In genomic region chr18:45085916-45086624, GRCh38 we compare ENCODE assay signal across 24 cellular contexts.
"Had no signal": no experiment of that assay in that cellular context is flagged by ENCODE, and none has a peak within 500 bp of the region (broad histone marks: within the 10 kb centered on the region; RNA-seq: fewer than 3 reads in every experiment).

No MANE protein-coding gene starts in this region.

- H3K9me3 ChIP-seq: adrenal gland, prostate gland, right lobe of liver, testis had no signal

- H3K4me3 ChIP-seq: adrenal gland, hepatocyte, lung, prostate gland, right lobe of liver, testis had no signal

- ATAC-seq: activated naive CD4-positive, alpha-beta T cell treated with anti-CD3 and anti-CD28 coated beads, Interleukin-2, amount 50 U/mL, for 72 hours; right lobe of liver had no signal

- H3K4me1 ChIP-seq: adrenal gland, prostate gland, right lobe of liver, testis had no signal

- H2AFZ ChIP-seq: hepatocyte had no signal

- H3K4me3 Mint-ChIP-seq: activated T-helper 1 cell treated with anti-CD3 and anti-CD28 coated beads, Interleukin-12 subunit alpha, Interleukin-12 subunit beta, Interleukin-2, Interleukin-4 antibody, amounts not matched to agents 30 ng/mL and 10 ng/mL and 1 ng/mL, durations not matched to agents 14 hours and 24 hours and 36 hours; dendritic cell treated with granulocyte-macrophage colony-stimulating factor and Interleukin-4, amounts not matched to agents 40 ng/mL and 50 ng/mL, for 4 days; neural crest cell; T-helper 1 cell treated with Interleukin-12 subunit alpha and Interleukin-12 subunit beta and Interleukin-4 antibody, amounts not matched to agents 30 μg/mL and 1 μg/mL, for 36 hours; type B pancreatic cell had no signal

- H3K36me3 Mint-ChIP-seq: activated naive CD4-positive, alpha-beta T cell treated with anti-CD3 and anti-CD28 coated beads, Interleukin-2, amount 50 U/mL, for 72 hours had no signal

- H3K27ac Mint-ChIP-seq: activated naive CD4-positive, alpha-beta T cell treated with anti-CD3 and anti-CD28 coated beads, Interleukin-2, amount 50 U/mL, for 72 hours; activated T-helper 1 cell treated with anti-CD3 and anti-CD28 coated beads, Interleukin-12 subunit alpha, Interleukin-12 subunit beta, Interleukin-2, Interleukin-4 antibody, amounts not matched to agents 30 ng/mL and 10 ng/mL and 1 ng/mL, durations not matched to agents 14 hours and 24 hours and 36 hours; dendritic cell treated with granulocyte-macrophage colony-stimulating factor and Interleukin-4, amounts not matched to agents 40 ng/mL and 50 ng/mL, for 4 days; T-helper 1 cell treated with Interleukin-12 subunit alpha and Interleukin-12 subunit beta and Interleukin-4 antibody, amounts not matched to agents 30 μg/mL and 1 μg/mL, for 36 hours; type B pancreatic cell had no signal

- H3K9me3 Mint-ChIP-seq: activated T-helper 1 cell treated with anti-CD3 and anti-CD28 coated beads, Interleukin-12 subunit alpha, Interleukin-12 subunit beta, Interleukin-2, Interleukin-4 antibody, amounts not matched to agents 30 ng/mL and 10 ng/mL and 1 ng/mL, durations not matched to agents 14 hours and 24 hours and 36 hours had no signal

- H3K4me2 ChIP-seq: hepatocyte had no signal

- FAIRE-seq: astrocyte, endothelial cell of umbilical vein, small intestine had no signal

- H3K27ac ChIP-seq: adrenal gland, hepatocyte, right lobe of liver, testis had no signal

- H3K27me3 ChIP-seq: adrenal gland, hepatocyte, right lobe of liver, testis had no signal

- DNase-seq: activated CD4-positive, alpha-beta T cell treated with anti-CD3 and anti-CD28 coated beads, Interleukin-2, amount 50 U/mL, for 4 hours; activated CD4-positive, CD25-positive, alpha-beta regulatory T cell treated with anti-CD3 and anti-CD28 coated beads, Interleukin-2, amount 50 U/mL, for 72 hours; activated gamma-delta T cell treated with Interleukin-2 at 50 U/mL for 16 hours; activated T-cell treated with anti-CD3 and anti-CD28 coated beads for 4 hours; adrenal gland; effector CD8-positive, alpha-beta T cell; foreskin fibroblast; islet precursor cell; right lobe of liver; small intestine; stimulated activated CD4-positive, alpha-beta T cell treated with anti-CD3 and anti-CD28 coated beads, Interleukin-15, amount 100 ng/mL, for 24 hours; stimulated activated CD4-positive, alpha-beta T cell treated with anti-CD3 and anti-CD28 coated beads, Interleukin-4, amount 100 ng/mL, for 1 hour; testis had no signal

- H3K36me3 ChIP-seq: adrenal gland, prostate gland, right lobe of liver had no signal
